ENCODE assay signal across 1 cellular context in the genomic region with DNA sequence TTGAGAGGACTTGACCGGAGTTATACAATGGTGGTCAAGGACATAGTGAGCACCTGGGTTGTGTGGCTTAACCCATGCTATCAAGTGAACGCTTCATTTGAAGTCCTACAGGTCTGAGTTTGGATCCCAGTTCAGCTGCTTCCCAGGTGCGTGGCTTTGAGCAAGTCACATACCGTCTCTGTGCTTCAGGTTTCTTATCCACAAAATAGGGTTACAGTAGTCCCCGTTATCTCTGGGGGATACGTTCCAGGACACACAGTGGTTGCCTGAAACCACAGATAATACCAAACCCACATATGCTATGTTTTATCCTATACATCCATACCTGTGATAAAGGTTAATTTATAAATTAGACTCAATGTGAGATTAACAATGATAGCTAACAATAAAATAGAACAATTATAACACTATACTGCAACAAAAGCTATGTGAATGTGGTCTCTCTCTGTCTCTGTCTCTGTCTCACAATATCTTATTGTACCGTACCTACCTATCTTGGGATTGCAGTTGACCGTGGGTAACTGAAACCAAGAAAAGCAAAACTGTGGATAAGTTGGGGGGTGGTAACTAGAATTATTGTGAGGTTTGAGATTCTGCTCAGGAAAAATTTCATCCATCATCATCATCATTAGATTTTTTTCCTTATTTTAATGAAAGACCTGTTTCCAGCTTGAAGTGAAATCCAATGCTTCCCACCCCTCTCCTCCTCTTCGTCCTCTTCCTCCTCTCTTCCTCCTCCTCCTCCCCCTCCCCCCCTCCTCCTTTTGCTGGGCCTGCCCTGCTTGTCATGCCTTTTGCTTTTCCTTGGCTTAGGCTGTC.
TF ChIP-seq lines count a peak whose summit lies in the region.

No MANE protein-coding gene starts in this region.

TF ChIP-seq in K562, 482 proteins besides CTCF, POLR2A, EP300 and RAD21 (continued from another document and continues in another):
- no peak for TF ChIP-seq ZNF584 (CRISPR knock-in tag; IDR thresholded peaks at IDR 0.05; ENCODE audit: low read depth)
- TF ChIP-seq, protein P1, sequence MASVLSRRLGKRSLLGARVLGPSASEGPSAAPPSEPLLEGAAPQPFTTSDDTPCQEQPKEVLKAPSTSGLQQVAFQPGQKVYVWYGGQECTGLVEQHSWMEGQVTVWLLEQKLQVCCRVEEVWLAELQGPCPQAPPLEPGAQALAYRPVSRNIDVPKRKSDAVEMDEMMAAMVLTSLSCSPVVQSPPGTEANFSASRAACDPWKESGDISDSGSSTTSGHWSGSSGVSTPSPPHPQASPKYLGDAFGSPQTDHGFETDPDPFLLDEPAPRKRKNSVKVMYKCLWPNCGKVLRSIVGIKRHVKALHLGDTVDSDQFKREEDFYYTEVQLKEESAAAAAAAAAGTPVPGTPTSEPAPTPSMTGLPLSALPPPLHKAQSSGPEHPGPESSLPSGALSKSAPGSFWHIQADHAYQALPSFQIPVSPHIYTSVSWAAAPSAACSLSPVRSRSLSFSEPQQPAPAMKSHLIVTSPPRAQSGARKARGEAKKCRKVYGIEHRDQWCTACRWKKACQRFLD (CRISPR knock-in tag; IDR thresholded peaks at IDR 0.05): no peak
- TF ChIP-seq ELF2 (CRISPR knock-in tag; IDR thresholded peaks at IDR 0.05): no peak
- TF ChIP-seq ZNF589 (CRISPR knock-in tag; IDR thresholded peaks at IDR 0.05; ENCODE audit: low read depth): peak; percentile 66; the same call in 1 of the 2 replicates
- TF ChIP-seq, protein P2, sequence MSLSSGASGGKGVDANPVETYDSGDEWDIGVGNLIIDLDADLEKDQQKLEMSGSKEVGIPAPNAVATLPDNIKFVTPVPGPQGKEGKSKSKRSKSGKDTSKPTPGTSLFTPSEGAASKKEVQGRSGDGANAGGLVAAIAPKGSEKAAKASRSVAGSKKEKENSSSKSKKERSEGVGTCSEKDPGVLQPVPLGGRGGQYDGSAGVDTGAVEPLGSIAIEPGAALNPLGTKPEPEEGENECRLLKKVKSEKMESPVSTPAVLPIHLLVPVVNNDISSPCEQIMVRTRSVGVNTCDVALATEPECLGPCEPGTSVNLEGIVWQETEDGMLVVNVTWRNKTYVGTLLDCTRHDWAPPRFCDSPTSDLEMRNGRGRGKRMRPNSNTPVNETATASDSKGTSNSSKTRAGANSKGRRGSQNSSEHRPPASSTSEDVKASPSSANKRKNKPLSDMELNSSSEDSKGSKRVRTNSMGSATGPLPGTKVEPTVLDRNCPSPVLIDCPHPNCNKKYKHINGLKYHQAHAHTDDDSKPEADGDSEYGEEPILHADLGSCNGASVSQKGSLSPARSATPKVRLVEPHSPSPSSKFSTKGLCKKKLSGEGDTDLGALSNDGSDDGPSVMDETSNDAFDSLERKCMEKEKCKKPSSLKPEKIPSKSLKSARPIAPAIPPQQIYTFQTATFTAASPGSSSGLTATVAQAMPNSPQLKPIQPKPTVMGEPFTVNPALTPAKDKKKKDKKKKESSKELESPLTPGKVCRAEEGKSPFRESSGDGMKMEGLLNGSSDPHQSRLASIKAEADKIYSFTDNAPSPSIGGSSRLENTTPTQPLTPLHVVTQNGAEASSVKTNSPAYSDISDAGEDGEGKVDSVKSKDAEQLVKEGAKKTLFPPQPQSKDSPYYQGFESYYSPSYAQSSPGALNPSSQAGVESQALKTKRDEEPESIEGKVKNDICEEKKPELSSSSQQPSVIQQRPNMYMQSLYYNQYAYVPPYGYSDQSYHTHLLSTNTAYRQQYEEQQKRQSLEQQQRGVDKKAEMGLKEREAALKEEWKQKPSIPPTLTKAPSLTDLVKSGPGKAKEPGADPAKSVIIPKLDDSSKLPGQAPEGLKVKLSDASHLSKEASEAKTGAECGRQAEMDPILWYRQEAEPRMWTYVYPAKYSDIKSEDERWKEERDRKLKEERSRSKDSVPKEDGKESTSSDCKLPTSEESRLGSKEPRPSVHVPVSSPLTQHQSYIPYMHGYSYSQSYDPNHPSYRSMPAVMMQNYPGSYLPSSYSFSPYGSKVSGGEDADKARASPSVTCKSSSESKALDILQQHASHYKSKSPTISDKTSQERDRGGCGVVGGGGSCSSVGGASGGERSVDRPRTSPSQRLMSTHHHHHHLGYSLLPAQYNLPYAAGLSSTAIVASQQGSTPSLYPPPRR (CRISPR knock-in tag; IDR thresholded peaks at IDR 0.05; ENCODE audit: borderline replicate concordance): no peak
- TF ChIP-seq HCFC1 (IDR thresholded peaks at IDR 0.05; ENCODE audit: low read depth, low read length): no peak
- TF ChIP-seq EP400 (IDR thresholded peaks at IDR 0.05): no peak
- no peak for TF ChIP-seq CBX3 (IDR thresholded peaks at IDR 0.05; ENCODE audit: borderline replicate concordance in 1 of 2, low read length in 2 of 2)
- TF ChIP-seq ETV5 (CRISPR knock-in tag; IDR thresholded peaks at IDR 0.05; ENCODE audit: low read depth): no peak
- TF ChIP-seq ZNF780A (CRISPR knock-in tag; IDR thresholded peaks at IDR 0.05): no peak
- peak; percentile 73; the same call in 1 of the 2 replicates for TF ChIP-seq ESRRA (IDR thresholded peaks at IDR 0.05; ENCODE audit: borderline replicate concordance, low read depth)
- no peak for TF ChIP-seq THRAP3 (IDR thresholded peaks at IDR 0.05; ENCODE audit: borderline replicate concordance)
- no peak for TF ChIP-seq NELFE (IDR thresholded peaks at IDR 0.05; ENCODE audit: insufficient read depth, insufficient read length)
- no peak for TF ChIP-seq ZNF324 (CRISPR knock-in tag; IDR thresholded peaks at IDR 0.05)
- TF ChIP-seq NR2F6 (CRISPR knock-in tag; IDR thresholded peaks at IDR 0.05): no peak
- TF ChIP-seq, protein P3, sequence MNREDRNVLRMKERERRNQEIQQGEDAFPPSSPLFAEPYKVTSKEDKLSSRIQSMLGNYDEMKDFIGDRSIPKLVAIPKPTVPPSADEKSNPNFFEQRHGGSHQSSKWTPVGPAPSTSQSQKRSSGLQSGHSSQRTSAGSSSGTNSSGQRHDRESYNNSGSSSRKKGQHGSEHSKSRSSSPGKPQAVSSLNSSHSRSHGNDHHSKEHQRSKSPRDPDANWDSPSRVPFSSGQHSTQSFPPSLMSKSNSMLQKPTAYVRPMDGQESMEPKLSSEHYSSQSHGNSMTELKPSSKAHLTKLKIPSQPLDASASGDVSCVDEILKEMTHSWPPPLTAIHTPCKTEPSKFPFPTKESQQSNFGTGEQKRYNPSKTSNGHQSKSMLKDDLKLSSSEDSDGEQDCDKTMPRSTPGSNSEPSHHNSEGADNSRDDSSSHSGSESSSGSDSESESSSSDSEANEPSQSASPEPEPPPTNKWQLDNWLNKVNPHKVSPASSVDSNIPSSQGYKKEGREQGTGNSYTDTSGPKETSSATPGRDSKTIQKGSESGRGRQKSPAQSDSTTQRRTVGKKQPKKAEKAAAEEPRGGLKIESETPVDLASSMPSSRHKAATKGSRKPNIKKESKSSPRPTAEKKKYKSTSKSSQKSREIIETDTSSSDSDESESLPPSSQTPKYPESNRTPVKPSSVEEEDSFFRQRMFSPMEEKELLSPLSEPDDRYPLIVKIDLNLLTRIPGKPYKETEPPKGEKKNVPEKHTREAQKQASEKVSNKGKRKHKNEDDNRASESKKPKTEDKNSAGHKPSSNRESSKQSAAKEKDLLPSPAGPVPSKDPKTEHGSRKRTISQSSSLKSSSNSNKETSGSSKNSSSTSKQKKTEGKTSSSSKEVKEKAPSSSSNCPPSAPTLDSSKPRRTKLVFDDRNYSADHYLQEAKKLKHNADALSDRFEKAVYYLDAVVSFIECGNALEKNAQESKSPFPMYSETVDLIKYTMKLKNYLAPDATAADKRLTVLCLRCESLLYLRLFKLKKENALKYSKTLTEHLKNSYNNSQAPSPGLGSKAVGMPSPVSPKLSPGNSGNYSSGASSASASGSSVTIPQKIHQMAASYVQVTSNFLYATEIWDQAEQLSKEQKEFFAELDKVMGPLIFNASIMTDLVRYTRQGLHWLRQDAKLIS (CRISPR knock-in tag; IDR thresholded peaks at IDR 0.05): no peak
- TF ChIP-seq ASH1L (IDR thresholded peaks at IDR 0.05; ENCODE audit: borderline replicate concordance, low read depth, partially characterized antibody): no peak
- TF ChIP-seq, protein P4, sequence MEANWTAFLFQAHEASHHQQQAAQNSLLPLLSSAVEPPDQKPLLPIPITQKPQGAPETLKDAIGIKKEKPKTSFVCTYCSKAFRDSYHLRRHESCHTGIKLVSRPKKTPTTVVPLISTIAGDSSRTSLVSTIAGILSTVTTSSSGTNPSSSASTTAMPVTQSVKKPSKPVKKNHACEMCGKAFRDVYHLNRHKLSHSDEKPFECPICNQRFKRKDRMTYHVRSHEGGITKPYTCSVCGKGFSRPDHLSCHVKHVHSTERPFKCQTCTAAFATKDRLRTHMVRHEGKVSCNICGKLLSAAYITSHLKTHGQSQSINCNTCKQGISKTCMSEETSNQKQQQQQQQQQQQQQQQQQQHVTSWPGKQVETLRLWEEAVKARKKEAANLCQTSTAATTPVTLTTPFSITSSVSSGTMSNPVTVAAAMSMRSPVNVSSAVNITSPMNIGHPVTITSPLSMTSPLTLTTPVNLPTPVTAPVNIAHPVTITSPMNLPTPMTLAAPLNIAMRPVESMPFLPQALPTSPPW (CRISPR knock-in tag; IDR thresholded peaks at IDR 0.05): 0 out of 2 replicates have a peak, but pooled peaks have one; percentile 3
- peak; percentile 75 for TF ChIP-seq HDAC2 (IDR thresholded peaks at IDR 0.05)
- no peak for TF ChIP-seq RFX5 (IDR thresholded peaks at IDR 0.05; ENCODE audit: low read depth, low read length)
- TF ChIP-seq POLR2AphosphoS2 (IDR thresholded peaks at IDR 0.05; ENCODE audit: low read length): no peak
- peak; percentile 40; the same call in 1 of the 2 replicates for TF ChIP-seq CREB1 (IDR thresholded peaks at IDR 0.05)
- TF ChIP-seq CREB1 (CRISPR knock-in tag; IDR thresholded peaks at IDR 0.05): no peak
- TF ChIP-seq ZNF165 (CRISPR knock-in tag; IDR thresholded peaks at IDR 0.05; ENCODE audit: borderline replicate concordance): no peak
- TF ChIP-seq, protein P5, sequence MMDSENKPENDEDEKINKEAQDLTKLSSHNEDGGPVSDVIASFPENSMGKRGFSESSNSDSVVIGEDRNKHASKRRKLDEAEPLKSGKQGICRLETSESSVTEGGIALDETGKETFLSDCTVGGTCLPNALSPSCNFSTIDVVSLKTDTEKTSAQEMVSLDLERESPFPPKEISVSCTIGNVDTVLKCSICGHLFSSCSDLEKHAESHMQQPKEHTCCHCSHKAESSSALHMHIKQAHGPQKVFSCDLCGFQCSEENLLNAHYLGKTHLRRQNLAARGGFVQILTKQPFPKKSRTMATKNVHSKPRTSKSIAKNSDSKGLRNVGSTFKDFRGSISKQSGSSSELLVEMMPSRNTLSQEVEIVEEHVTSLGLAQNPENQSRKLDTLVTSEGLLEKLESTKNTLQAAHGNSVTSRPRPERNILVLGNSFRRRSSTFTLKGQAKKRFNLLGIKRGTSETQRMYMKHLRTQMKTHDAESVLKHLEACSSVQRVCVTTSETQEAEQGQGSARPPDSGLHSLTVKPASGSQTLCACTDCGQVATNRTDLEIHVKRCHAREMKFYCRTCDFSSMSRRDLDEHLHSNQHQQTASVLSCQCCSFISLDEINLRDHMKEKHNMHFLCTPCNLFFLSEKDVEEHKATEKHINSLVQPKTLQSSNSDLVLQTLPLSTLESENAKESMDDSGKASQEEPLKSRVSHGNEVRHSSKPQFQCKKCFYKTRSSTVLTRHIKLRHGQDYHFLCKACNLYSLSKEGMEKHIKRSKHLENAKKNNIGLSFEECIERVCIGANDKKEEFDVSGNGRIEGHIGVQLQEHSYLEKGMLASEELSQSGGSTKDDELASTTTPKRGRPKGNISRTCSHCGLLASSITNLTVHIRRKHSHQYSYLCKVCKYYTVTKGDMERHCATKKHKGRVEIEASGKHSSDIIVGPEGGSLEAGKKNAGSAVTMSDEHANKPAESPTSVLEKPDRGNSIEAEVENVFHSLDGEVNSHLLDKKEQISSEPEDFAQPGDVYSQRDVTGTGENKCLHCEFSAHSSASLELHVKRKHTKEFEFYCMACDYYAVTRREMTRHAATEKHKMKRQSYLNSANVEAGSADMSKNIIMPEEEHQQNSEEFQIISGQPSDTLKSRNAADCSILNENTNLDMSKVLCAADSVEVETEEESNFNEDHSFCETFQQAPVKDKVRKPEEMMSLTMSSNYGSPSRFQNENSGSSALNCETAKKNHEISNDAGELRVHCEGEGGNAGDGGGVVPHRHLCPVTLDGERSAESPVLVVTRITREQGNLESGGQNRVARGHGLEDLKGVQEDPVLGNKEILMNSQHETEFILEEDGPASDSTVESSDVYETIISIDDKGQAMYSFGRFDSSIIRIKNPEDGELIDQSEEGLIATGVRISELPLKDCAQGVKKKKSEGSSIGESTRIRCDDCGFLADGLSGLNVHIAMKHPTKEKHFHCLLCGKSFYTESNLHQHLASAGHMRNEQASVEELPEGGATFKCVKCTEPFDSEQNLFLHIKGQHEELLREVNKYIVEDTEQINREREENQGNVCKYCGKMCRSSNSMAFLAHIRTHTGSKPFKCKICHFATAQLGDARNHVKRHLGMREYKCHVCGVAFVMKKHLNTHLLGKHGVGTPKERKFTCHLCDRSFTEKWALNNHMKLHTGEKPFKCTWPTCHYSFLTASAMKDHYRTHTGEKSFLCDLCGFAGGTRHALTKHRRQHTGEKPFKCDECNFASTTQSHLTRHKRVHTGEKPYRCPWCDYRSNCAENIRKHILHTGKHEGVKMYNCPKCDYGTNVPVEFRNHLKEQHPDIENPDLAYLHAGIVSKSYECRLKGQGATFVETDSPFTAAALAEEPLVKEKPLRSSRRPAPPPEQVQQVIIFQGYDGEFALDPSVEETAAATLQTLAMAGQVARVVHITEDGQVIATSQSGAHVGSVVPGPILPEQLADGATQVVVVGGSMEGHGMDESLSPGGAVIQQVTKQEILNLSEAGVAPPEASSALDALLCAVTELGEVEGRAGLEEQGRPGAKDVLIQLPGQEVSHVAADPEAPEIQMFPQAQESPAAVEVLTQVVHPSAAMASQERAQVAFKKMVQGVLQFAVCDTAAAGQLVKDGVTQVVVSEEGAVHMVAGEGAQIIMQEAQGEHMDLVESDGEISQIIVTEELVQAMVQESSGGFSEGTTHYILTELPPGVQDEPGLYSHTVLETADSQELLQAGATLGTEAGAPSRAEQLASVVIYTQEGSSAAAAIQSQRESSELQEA (IDR thresholded peaks at IDR 0.05; ENCODE audit: low read depth): no peak
- no peak for TF ChIP-seq SMAD2 (IDR thresholded peaks at IDR 0.05; ENCODE audit: low read depth, low read length)
- TF ChIP-seq, protein P6, sequence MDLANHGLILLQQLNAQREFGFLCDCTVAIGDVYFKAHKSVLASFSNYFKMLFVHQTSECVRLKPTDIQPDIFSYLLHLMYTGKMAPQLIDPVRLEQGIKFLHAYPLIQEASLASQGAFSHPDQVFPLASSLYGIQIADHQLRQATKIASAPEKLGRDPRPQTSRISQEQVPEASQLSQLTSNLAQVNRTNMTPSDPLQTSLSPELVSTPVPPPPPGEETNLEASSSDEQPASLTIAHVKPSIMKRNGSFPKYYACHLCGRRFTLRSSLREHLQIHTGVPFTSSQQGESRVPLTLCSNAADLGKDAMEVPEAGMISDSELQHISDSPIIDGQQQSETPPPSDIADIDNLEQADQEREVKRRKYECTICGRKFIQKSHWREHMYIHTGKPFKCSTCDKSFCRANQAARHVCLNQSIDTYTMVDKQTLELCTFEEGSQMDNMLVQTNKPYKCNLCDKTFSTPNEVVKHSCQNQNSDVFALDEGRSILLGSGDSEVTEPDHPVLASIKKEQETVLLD (IDR thresholded peaks at IDR 0.05): peak; percentile 58; the same call in 1 of the 2 replicates
- TF ChIP-seq BRD9 (IDR thresholded peaks at IDR 0.05; ENCODE audit: low read depth, partially characterized antibody): peak; percentile 60
- TF ChIP-seq, protein P7, sequence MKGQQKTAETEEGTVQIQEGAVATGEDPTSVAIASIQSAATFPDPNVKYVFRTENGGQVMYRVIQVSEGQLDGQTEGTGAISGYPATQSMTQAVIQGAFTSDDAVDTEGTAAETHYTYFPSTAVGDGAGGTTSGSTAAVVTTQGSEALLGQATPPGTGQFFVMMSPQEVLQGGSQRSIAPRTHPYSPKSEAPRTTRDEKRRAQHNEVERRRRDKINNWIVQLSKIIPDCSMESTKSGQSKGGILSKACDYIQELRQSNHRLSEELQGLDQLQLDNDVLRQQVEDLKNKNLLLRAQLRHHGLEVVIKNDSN (CRISPR knock-in tag; IDR thresholded peaks at IDR 0.05): no peak
- TF ChIP-seq FOXM1 (IDR thresholded peaks at IDR 0.05; ENCODE audit: low read depth): peak; percentile 89
- TF ChIP-seq FOXM1 (CRISPR knock-in tag; IDR thresholded peaks at IDR 0.05; ENCODE audit: low read depth): no peak
- no peak for TF ChIP-seq MCM3 (IDR thresholded peaks at IDR 0.05)
